Comparison of ENCODE assay signal across 8 cellular contexts in the genomic region with DNA sequence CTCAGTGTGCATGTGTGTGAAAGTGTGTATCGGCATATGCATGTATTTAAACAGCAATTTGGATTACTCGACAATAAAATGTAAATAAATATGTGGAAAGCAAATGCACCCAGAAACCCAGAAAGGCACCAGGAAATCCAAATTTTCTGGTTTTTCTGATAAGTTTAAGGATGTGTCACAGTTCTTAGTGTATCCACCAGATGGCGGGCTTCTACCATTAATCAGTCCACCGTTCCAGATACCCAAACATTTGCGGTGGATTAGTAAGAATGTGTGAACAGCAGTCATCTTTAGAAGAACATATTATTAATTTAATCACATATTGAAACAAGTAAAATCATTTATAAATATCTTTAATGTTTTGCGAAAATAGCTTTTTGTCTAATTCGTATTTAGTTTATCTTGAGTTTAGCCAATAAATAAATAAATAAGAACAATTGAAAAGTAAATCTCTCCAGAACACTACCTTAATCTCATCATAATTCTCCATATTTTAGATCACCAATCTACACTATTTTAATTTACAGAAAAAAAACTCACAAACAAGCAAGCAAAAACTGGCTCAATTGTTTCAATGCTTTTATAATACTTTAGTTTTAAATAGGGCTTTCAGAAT.
DNase-seq lines count a peak whose midpoint lies in the region; ATAC-seq, FAIRE-seq and TF ChIP-seq lines count a peak whose summit lies in the region.

No MANE protein-coding gene starts in this region.

- H3K27ac ChIP-seq in pancreas (no peak overlapping the region), aorta (ENCODE audit: low read depth in 1 of 2, low read length in 2 of 2) (no peak overlapping the region)

- H3K36me3 ChIP-seq in pancreas (no peaks in the 10 kb centered on the region), aorta (ENCODE audit: control insufficient read depth in 1 of 2, insufficient read depth in 2 of 2, low read length in 1 of 2) (no peaks in the 10 kb centered on the region)

- H3K4me1 ChIP-seq in pancreas = no peaks in the 10 kb centered on the region
- H3K4me1 ChIP-seq in aorta (ENCODE audit: control insufficient read depth in 1 of 2, insufficient read depth in 2 of 2, low read length in 2 of 2) = no peaks in the 10 kb centered on the region

- no peak overlapping the region for H3K4me3 Mint-ChIP-seq in activated T-helper 17 cell treated with anti-CD3 and anti-CD28 coated beads, Interleukin-2, amount 50 U/mL, for 72 hours

- H3K27ac Mint-ChIP-seq in activated T-helper 17 cell treated with anti-CD3 and anti-CD28 coated beads, Interleukin-2, amount 50 U/mL, for 72 hours = no peak overlapping the region

- FAIRE-seq in RCC 7860 (lab: Jason Lieb, UNC) (peak; percentile 76), pancreas (lab: Jason Lieb, UNC) (peak; percentile 89)

- DNase-seq in DMS53 (lab: John Stamatoyannopoulos, UW) (peak; percentile 84), HT1080 (ENCODE audit: low read depth) (peak; percentile 42), RCC 7860 (ENCODE audit: low spot score) (peak; percentile 30), fibroblast of the conjunctiva (ENCODE audit: low read depth) (peak; percentile 65), pancreas (peak in 3 of 6 donors; percentile 33 to 54 (median 41)), aorta (no peak)

- H3K27me3 ChIP-seq in pancreas = no peaks in the 10 kb centered on the region
- no peaks in the 10 kb centered on the region for H3K27me3 ChIP-seq in aorta (ENCODE audit: control insufficient read depth in 1 of 2, insufficient read depth in 2 of 2, low read length in 1 of 2)

- no peaks in the 10 kb centered on the region for H3K4me1 Mint-ChIP-seq in activated T-helper 17 cell treated with anti-CD3 and anti-CD28 coated beads, Interleukin-2, amount 50 U/mL, for 72 hours

- 1 to 3% methylated on average over 7 of the region's 7 CpGs for WGBS in pancreas, 2 donors
- WGBS in aorta, 2 donors = 3 to 4% methylated on average over 7 of the region's 7 CpGs

- no peaks in the 10 kb centered on the region for H3K9me3 Mint-ChIP-seq in activated T-helper 17 cell treated with anti-CD3 and anti-CD28 coated beads, Interleukin-2, amount 50 U/mL, for 72 hours

- H3K9me3 ChIP-seq in pancreas (no peaks in the 10 kb centered on the region), aorta (ENCODE audit: control insufficient read depth, low read length) (no peaks in the 10 kb centered on the region)

- TF ChIP-seq CTCF in pancreas (IDR thresholded peaks at IDR 0.05) = peak; percentile 44 to 78 (median 60)

- H3K27me3 Mint-ChIP-seq in activated T-helper 17 cell treated with anti-CD3 and anti-CD28 coated beads, Interleukin-2, amount 50 U/mL, for 72 hours = peaks cover 3% of the 10 kb centered on the region

- intact Hi-C loops in pancreas (cut with DNase I) (loop anchor here in 2 of 3 donors (5.0 kb wide), 1 partner anchor 1445 kb away; no protein-coding TSS in a partner anchor), aorta (cut with DNase I) (loop anchor here (5.0 to 10.0 kb wide), 3 partner anchors 1405 to 1440 kb away; no protein-coding TSS in a partner anchor)

- ATAC-seq in GM21367 (IDR thresholded peaks at IDR 0.05; ENCODE audit: unreplicated experiment) (peak; percentile 89), pancreas (peak; percentile 71 to 93 (median 92)), aorta (ENCODE audit: low FRiP score) (peak; percentile 86)
- ATAC-seq in activated T-helper 17 cell treated with anti-CD3 and anti-CD28 coated beads, Interleukin-2, amount 50 U/mL, for 72 hours (replicated peaks) = peak; percentile 75

- no peak overlapping the region for H3K4me3 ChIP-seq in pancreas
- H3K4me3 ChIP-seq in aorta (ENCODE audit: low read length in 2 of 2) = no peak overlapping the region

- H3K36me3 Mint-ChIP-seq in activated T-helper 17 cell treated with anti-CD3 and anti-CD28 coated beads, Interleukin-2, amount 50 U/mL, for 72 hours (ENCODE audit: low read depth) = no peaks in the 10 kb centered on the region

Comparison
In these comparisons a context has a peak if more than half of its experiments do, and no peak if none do; other contexts are left out.
1. DNase-seq: peak in DMS53 (single experiment), HT1080 (single experiment), RCC 7860 (single experiment) and fibroblast of the conjunctiva (single experiment); none in aorta (0 of 2).
2. Peak in every context shown above with its lines, with median percentiles within 50 percentile points of each other: ATAC-seq.